In genomic region chr2:216222650-216223352, GRCh38 we compare ENCODE assay signal across 8 cellular contexts.
DNase-seq lines count a peak whose midpoint lies in the region; ATAC-seq, FAIRE-seq and TF ChIP-seq lines count a peak whose summit lies in the region.

No MANE protein-coding gene starts in this region.

- intact Hi-C loops in natural killer cell (cut with micrococcal nuclease) = loop anchor here (2.0 kb wide), 1 partner anchor 182 kb away; no protein-coding TSS in a partner anchor

- peaks cover 35 to 45% of the 10 kb centered on the region in 2 donors for H3K4me1 Mint-ChIP-seq in natural killer cell

- no peaks in the 10 kb centered on the region for H3K27me3 Mint-ChIP-seq in natural killer cell (ENCODE audit: low read depth in 2 of 2)

- no peaks in the 10 kb centered on the region for H3K9me3 Mint-ChIP-seq in natural killer cell

- H3K36me3 ChIP-seq in suprapubic skin = no peaks in the 10 kb centered on the region

- no peak overlapping the region for H3K4me3 Mint-ChIP-seq in natural killer cell

- H3K27me3 ChIP-seq in suprapubic skin = no peaks in the 10 kb centered on the region

- H3K36me3 Mint-ChIP-seq in natural killer cell = peaks cover 7% of the 10 kb centered on the region

- ATAC-seq in GM18519 (IDR thresholded peaks at IDR 0.05; ENCODE audit: low FRiP score, unreplicated experiment) (peak; percentile 48), HG02943 (IDR thresholded peaks at IDR 0.05; ENCODE audit: low read depth, unreplicated experiment) (peak; percentile 56), natural killer cell (peak in 2 of 3 donors; percentile 39 to 54)

- no peaks in the 10 kb centered on the region for H3K9me3 ChIP-seq in suprapubic skin

- H3K4me1 ChIP-seq in suprapubic skin = no peaks in the 10 kb centered on the region

- H3K4me3 ChIP-seq in AG09309 (ENCODE audit: control insufficient read depth, low read depth, low read length) (no peak overlapping the region), suprapubic skin (no peak overlapping the region)

- 58% methylated on average over 4 of the region's 4 CpGs for WGBS in suprapubic skin

- peak; percentile 60 for TF ChIP-seq CTCF in AG09309 (IDR thresholded peaks at IDR 0.05; ENCODE audit: control insufficient read depth, insufficient read depth, low read depth, low read length, missing control alignments)
- no peak for TF ChIP-seq CTCF in natural killer cell (IDR thresholded peaks at IDR 0.05)
- TF ChIP-seq CTCF in suprapubic skin (IDR thresholded peaks at IDR 0.05) = no peak

- H3K27ac Mint-ChIP-seq in natural killer cell = no peak overlapping the region

- no peak for FAIRE-seq in urothelium cell line (lab: Jason Lieb, UNC)

- no peak for TF ChIP-seq POLR2A in suprapubic skin (IDR thresholded peaks at IDR 0.05)

- H3K27ac ChIP-seq in suprapubic skin = no peak overlapping the region

- TF ChIP-seq EP300 in suprapubic skin (IDR thresholded peaks at IDR 0.05) = no peak

- DNase-seq in AG09309 (ENCODE audit: low read depth) (no peak), SW 1271 (lab: John Stamatoyannopoulos, UW) (peak; percentile 3 to 39), natural killer cell (no peak), NCI-H1930 (lab: John Stamatoyannopoulos, UW) (no peak), urothelium cell line (ENCODE audit: low spot score) (no peak), suprapubic skin (ENCODE audit: low spot score in 2 of 2) (no peak)

Comparison
In these comparisons a context has a peak if more than half of its experiments do, and no peak if none do; other contexts are left out.
1. DNase-seq: peak in SW 1271 (2 of 2); none in AG09309 (single experiment), natural killer cell (single experiment), NCI-H1930 (0 of 2), urothelium cell line (single experiment) and suprapubic skin (0 of 2).
2. Peak in every context shown above with its lines, with median percentiles within 50 percentile points of each other: ATAC-seq.